In the genomic region with DNA sequence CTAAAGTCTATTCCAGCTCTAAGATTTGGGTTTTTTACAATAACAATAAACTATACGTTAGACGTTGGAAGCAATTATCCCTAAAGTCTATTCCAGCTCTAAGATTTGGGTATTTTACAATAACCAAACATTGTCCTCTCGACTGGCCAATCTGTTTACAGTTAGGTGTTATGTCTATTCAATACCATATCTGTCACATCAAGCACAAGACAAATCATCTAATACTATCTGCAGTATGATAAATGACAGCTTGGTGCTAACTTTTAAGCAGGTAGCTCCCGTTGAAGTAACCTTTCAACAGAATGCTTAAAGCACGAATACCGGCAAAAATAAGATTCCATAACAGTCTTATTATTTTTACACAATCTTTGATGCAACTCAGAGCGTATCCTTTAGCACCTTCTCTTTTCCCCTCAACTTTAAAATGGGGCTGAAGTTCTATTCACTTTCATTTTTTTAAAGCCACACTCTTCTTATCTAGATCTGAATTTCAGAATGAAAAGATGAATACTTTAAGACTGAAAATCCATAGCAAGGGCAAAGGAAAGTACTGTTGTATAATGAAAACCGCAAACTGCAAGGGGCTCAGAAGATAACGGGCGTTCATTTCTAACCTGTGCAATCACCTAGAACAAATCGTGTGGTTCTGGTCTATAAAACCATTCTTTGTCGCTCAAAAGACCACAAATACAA, we compare ENCODE assay signal across 8 cellular contexts. TPM values are rescaled to one million over a fixed set of nuclear protein-coding genes. Genes with fewer than 3 reads are reported as not detected.
DNase-seq lines count a peak whose midpoint lies in the region; ATAC-seq, FAIRE-seq and TF ChIP-seq lines count a peak whose summit lies in the region.

No MANE protein-coding gene starts in this region.

- H3F3A ChIP-seq in PC-3 (ENCODE audit: low read length, unreplicated experiment) = no peaks in the 10 kb centered on the region

- H3K36me3 ChIP-seq in PC-3 (ENCODE audit: low read depth, low read length) = peaks cover 7% of the 10 kb centered on the region; the same call in 1 of the 2 replicates
- H3K36me3 ChIP-seq in trophoblast cell (ENCODE audit: control insufficient read depth in 1 of 2, insufficient read depth in 2 of 2, low read length in 2 of 2) = no peaks in the 10 kb centered on the region

- H3K27ac ChIP-seq in PC-3 (ENCODE audit: low read length) (peak overlapping the region; percentile 45), trophoblast cell (ENCODE audit: low read depth, low read length) (peak overlapping the region; percentile 87)

- H3K79me1 ChIP-seq in trophoblast cell (ENCODE audit: low read length) = peaks cover 6% of the 10 kb centered on the region

- 0 out of 2 replicates have a peak overlapping the region, but pooled peaks have one; percentile 40 for H2AFZ ChIP-seq in PC-3 (ENCODE audit: low read length)
- no peak overlapping the region for H2AFZ ChIP-seq in trophoblast cell (ENCODE audit: insufficient read depth, low read length, poor library complexity)

- no peaks in the 10 kb centered on the region for H3K9me3 Mint-ChIP-seq in endothelial cell (ENCODE audit: unreplicated experiment)

- peaks cover 35% of the 10 kb centered on the region for H4K20me1 ChIP-seq in PC-3 (ENCODE audit: low read length)

- no peaks in the 10 kb centered on the region for H3K9me2 ChIP-seq in PC-3 (replicated peaks; ENCODE audit: low read length)

- no peak overlapping the region for H4K91ac ChIP-seq in trophoblast cell (ENCODE audit: low read depth, low read length)

- H3K4me3 ChIP-seq in PC-3 (ENCODE audit: low read length) (peak overlapping the region; percentile 77), trophoblast cell (ENCODE audit: low read depth, low read length) (peak overlapping the region; percentile 85)

- peaks cover 15% of the 10 kb centered on the region for H3K4me1 Mint-ChIP-seq in endothelial cell (ENCODE audit: unreplicated experiment)

- H3K4me1 ChIP-seq in PC-3 (ENCODE audit: insufficient read depth, low read length) = peaks cover 11% of the 10 kb centered on the region
- peaks cover 3% of the 10 kb centered on the region in 2 experiments for H3K4me1 ChIP-seq in trophoblast cell (ENCODE audit: control insufficient read depth in 1 of 2, insufficient read depth in 2 of 2, low read length in 2 of 2)

- peak overlapping the region; percentile 91 for H2BK5ac ChIP-seq in trophoblast cell (ENCODE audit: low read depth, low read length, poor library complexity)

- H3K4me3 Mint-ChIP-seq in endothelial cell (ENCODE audit: unreplicated experiment) = peak overlapping the region; percentile 98

- H3K27ac Mint-ChIP-seq in endothelial cell (ENCODE audit: unreplicated experiment) = peak overlapping the region; percentile 97

- H3K23ac ChIP-seq in trophoblast cell (ENCODE audit: low read length) = no peak overlapping the region

- ATAC-seq in PC-3 (no peak), left lobe of liver (no peak)

- H3K27me3 Mint-ChIP-seq in endothelial cell (ENCODE audit: unreplicated experiment) = peaks cover 3% of the 10 kb centered on the region

- POLR2A ChIA-PET in PC-3 (lab: Charles Lee; ENCODE audit: unreplicated experiment) = interaction anchor here (0.6 kb wide), 1 partner anchor 141 kb away, joined by 5 read pairs; no protein-coding TSS in a partner anchor

- H2BK12ac ChIP-seq in trophoblast cell (ENCODE audit: low read length) = no peak overlapping the region

- WGBS in trophoblast cell (ENCODE audit: extremely low coverage, insufficient coverage, insufficient read length) = no CpG with 5 or more reads among the region's 12 CpGs

- H3K14ac ChIP-seq in trophoblast cell (ENCODE audit: low read length) = no peak overlapping the region

- no TSS peak for BruUV-seq in PC-3 (replicated peaks; lab: Mats Ljungman, UMichigan)

- peak; percentile 52 for FAIRE-seq in GM19239 (lab: Jason Lieb, UNC)

- H3K9ac ChIP-seq in PC-3 (ENCODE audit: low read length) = peak overlapping the region; percentile 82
- peak overlapping the region; percentile 83 for H3K9ac ChIP-seq in trophoblast cell (ENCODE audit: low read length)

- intact Hi-C loops in PC-3 (cut with micrococcal nuclease) = loop anchor here (10.0 kb wide), 1 partner anchor 112 kb away; no protein-coding TSS in a partner anchor

- DNase-seq in GM19239 (ENCODE audit: insufficient read length, low spot score) (no peak), PC-3 (no peak), endothelial cell (ENCODE audit: low spot score) (no peak), trophoblast cell (peak in 1 of 2 donors; percentile 21), iPS-NIHi7 (ENCODE audit: extremely low spot score) (no peak), left lobe of liver (ENCODE audit: low spot score) (no peak), erythroblast (lab: John Stamatoyannopoulos, UW) (no peak), NCI-H2227 (lab: John Stamatoyannopoulos, UW; ENCODE audit: unreplicated experiment) (no peak)

- peak overlapping the region; percentile 84 for H3K4me2 ChIP-seq in PC-3 (ENCODE audit: low read length)
- peak overlapping the region; percentile 76 for H3K4me2 ChIP-seq in trophoblast cell (ENCODE audit: low read length)

- H3K27me3 ChIP-seq in PC-3 (ENCODE audit: low read length) (no peaks in the 10 kb centered on the region), trophoblast cell (ENCODE audit: insufficient read depth, low read length) (no peaks in the 10 kb centered on the region)

- TF ChIP-seq CTCF in PC-3 (conservative IDR thresholded peaks at IDR 0.05; ENCODE audit: low read depth, low read length) = no peak
- TF ChIP-seq CTCF in endothelial cell (IDR thresholded peaks at IDR 0.05; ENCODE audit: unreplicated experiment) = no peak

- H4K12ac ChIP-seq in trophoblast cell (ENCODE audit: low read depth, low read length) = no peak overlapping the region

- TF ChIP-seq POLR2A in erythroblast (IDR thresholded peaks at IDR 0.05; ENCODE audit: low read length) = no peak

- H3K4ac ChIP-seq in trophoblast cell (ENCODE audit: low read depth, low read length) = peak overlapping the region; percentile 33

- peaks cover 3% of the 10 kb centered on the region for H3K36me3 Mint-ChIP-seq in endothelial cell (ENCODE audit: low read depth, unreplicated experiment)

- no peak overlapping the region for H2AK5ac ChIP-seq in trophoblast cell (ENCODE audit: low read length)

- CTCF ChIA-PET in PC-3 (lab: Charles Lee) = interaction anchor here (1.1 kb wide), 1 partner anchor 259 kb away, joined by 4 read pairs; no protein-coding TSS in a partner anchor

- H3K9me3 ChIP-seq in PC-3 (ENCODE audit: low read length) (no peaks in the 10 kb centered on the region), trophoblast cell (ENCODE audit: insufficient read depth, low read depth, low read length) (no peaks in the 10 kb centered on the region)

- H2BK120ac ChIP-seq in trophoblast cell (ENCODE audit: insufficient read depth, low read length, poor library complexity) = no peak overlapping the region

- H4K8ac ChIP-seq in trophoblast cell (ENCODE audit: low read depth, low read length) = no peak overlapping the region

- peaks cover 56% of the 10 kb centered on the region for H3K79me2 ChIP-seq in PC-3 (ENCODE audit: low read length)
- peaks cover 10% of the 10 kb centered on the region for H3K79me2 ChIP-seq in trophoblast cell (ENCODE audit: control insufficient read depth, insufficient read depth, low read length, poor library complexity)

- H3K18ac ChIP-seq in trophoblast cell (ENCODE audit: low read length) = no peak overlapping the region

RNA-seq across cellular contexts. Expression of a gene that starts 0.9 kb away (rescaled TPM):
- total RNA-seq in PC-3 (2014; rRNA removed) (376 and 400 TPM in 2 replicates), endothelial cell (ENCODE audit: unreplicated experiment) (157 TPM), left lobe of liver (64.6 TPM)
- 172 and 182 TPM in 2 replicates for polyA plus RNA-seq in trophoblast cell (2013)

RNA-seq across cellular contexts. Expression of a gene that starts 38.4 kb away (rescaled TPM):
- 8.9 and 14.6 TPM in 2 replicates for total RNA-seq in PC-3 (2014; rRNA removed)
- 25.7 TPM for total RNA-seq in endothelial cell (ENCODE audit: unreplicated experiment)
- polyA plus RNA-seq in trophoblast cell (2013) = 8.5 and 8.7 TPM in 2 replicates
- total RNA-seq in left lobe of liver = 5.0 TPM

RNA-seq across cellular contexts. Expression of a gene that starts 50.5 kb away (rescaled TPM):
- total RNA-seq in PC-3 (2014; rRNA removed) (3,201 and 4,136 TPM in 2 replicates), endothelial cell (ENCODE audit: unreplicated experiment) (1,721 TPM), left lobe of liver (532 TPM)
- 1,607 and 1,645 TPM in 2 replicates for polyA plus RNA-seq in trophoblast cell (2013)
